1 cellular context compared by ENCODE assay signal in genomic region chr3:43178891-43179366, GRCh38.
TF ChIP-seq lines count a peak whose summit lies in the region.

No MANE protein-coding gene starts in this region.

TF ChIP-seq in HepG2, 621 proteins besides CTCF, POLR2A, EP300 and RAD21 (continued from another document and continues in another):
- TF ChIP-seq CCDC6 (CRISPR knock-in tag; IDR thresholded peaks at IDR 0.05) (no peak), GABPA (IDR thresholded peaks at IDR 0.05; ENCODE audit: low read depth, low read length) (no peak), GABPA (CRISPR knock-in tag; IDR thresholded peaks at IDR 0.05; ENCODE audit: low read depth) (peak; percentile 35; the same call in 1 of the 2 replicates), PITX1 (CRISPR knock-in tag; IDR thresholded peaks at IDR 0.05) (peak; percentile 64), ZNF260 (CRISPR knock-in tag; IDR thresholded peaks at IDR 0.05; ENCODE audit: borderline replicate concordance, low read depth) (no peak), ZSCAN31 (CRISPR knock-in tag; IDR thresholded peaks at IDR 0.05; ENCODE audit: low read depth) (no peak), MEF2D (CRISPR knock-in tag; IDR thresholded peaks at IDR 0.05) (peak; percentile 64; the same call in 1 of the 2 replicates), ATAD3A (CRISPR knock-in tag; IDR thresholded peaks at IDR 0.05) (no peak), TCF7L2 (IDR thresholded peaks at IDR 0.05; ENCODE audit: low read depth, low read length) (no peak), ZNF484 (CRISPR knock-in tag; IDR thresholded peaks at IDR 0.05; ENCODE audit: borderline replicate concordance, low read depth) (no peak), SOX5 (CRISPR knock-in tag; IDR thresholded peaks at IDR 0.05; ENCODE audit: borderline replicate concordance) (peak; percentile 83), TEAD3 (CRISPR knock-in tag; optimal IDR thresholded peaks at IDR 0.05; ENCODE audit: borderline replicate concordance) (peak; percentile 77), KMT2A (CRISPR knock-in tag; IDR thresholded peaks at IDR 0.05) (no peak), POGZ (CRISPR knock-in tag; IDR thresholded peaks at IDR 0.05) (peak; percentile 86), ZNF878 (CRISPR knock-in tag; IDR thresholded peaks at IDR 0.05) (peak; percentile 37; the same call in 1 of the 2 replicates), HMG20A (CRISPR knock-in tag; IDR thresholded peaks at IDR 0.05; ENCODE audit: borderline replicate concordance) (peak; percentile 95; the same call in 1 of the 2 replicates), SPEN (CRISPR knock-in tag; IDR thresholded peaks at IDR 0.05; ENCODE audit: low read depth) (peak; percentile 73; the same call in 1 of the 2 replicates), ZNF382 (CRISPR knock-in tag; IDR thresholded peaks at IDR 0.05; ENCODE audit: borderline replicate concordance) (no peak), ZBTB8A (CRISPR knock-in tag; IDR thresholded peaks at IDR 0.05; ENCODE audit: borderline replicate concordance, low read depth) (no peak), NFKB2 (CRISPR knock-in tag; IDR thresholded peaks at IDR 0.05; ENCODE audit: borderline replicate concordance) (no peak), BRF2 (CRISPR knock-in tag; IDR thresholded peaks at IDR 0.05) (no peak), ATF7-NPFF (CRISPR knock-in tag; IDR thresholded peaks at IDR 0.05; ENCODE audit: low read depth) (no peak), PAX8 (CRISPR knock-in tag; IDR thresholded peaks at IDR 0.05; ENCODE audit: borderline replicate concordance) (no peak), BRCA1 (CRISPR knock-in tag; IDR thresholded peaks at IDR 0.05) (no peak), ZNF558 (CRISPR knock-in tag; IDR thresholded peaks at IDR 0.05; ENCODE audit: borderline replicate concordance) (no peak), HIC2 (CRISPR knock-in tag; IDR thresholded peaks at IDR 0.05; ENCODE audit: low read depth) (peak; percentile 58; the same call in 1 of the 2 replicates), THAP8 (CRISPR knock-in tag; IDR thresholded peaks at IDR 0.05; ENCODE audit: borderline replicate concordance) (no peak), RARA (CRISPR knock-in tag; IDR thresholded peaks at IDR 0.05) (peak; percentile 99), NFYC (CRISPR knock-in tag; IDR thresholded peaks at IDR 0.05) (no peak), STAT5B (CRISPR knock-in tag; IDR thresholded peaks at IDR 0.05) (no peak), NR2F1 (CRISPR knock-in tag; IDR thresholded peaks at IDR 0.05) (peak; percentile 80 to 97; a peak in 3 of 4 replicates), ZNF33B (CRISPR knock-in tag; IDR thresholded peaks at IDR 0.05) (no peak), MXI1 (IDR thresholded peaks at IDR 0.05; ENCODE audit: borderline replicate concordance, low read depth, low read length) (peak; percentile 38; the same call in 1 of the 3 replicates), MBNL3 (CRISPR knock-in tag; conservative IDR thresholded peaks at IDR 0.05) (no peak), ZNF776 (CRISPR knock-in tag; IDR thresholded peaks at IDR 0.05) (no peak), NFKBIZ (CRISPR knock-in tag; IDR thresholded peaks at IDR 0.05) (0 out of 2 replicates have a peak, but pooled peaks have one; percentile 38), ZNF790 (CRISPR knock-in tag; IDR thresholded peaks at IDR 0.05; ENCODE audit: borderline replicate concordance) (no peak), RERE (CRISPR knock-in tag; IDR thresholded peaks at IDR 0.05; ENCODE audit: low read depth) (no peak), NFATC3 (CRISPR knock-in tag; IDR thresholded peaks at IDR 0.05) (no peak), JUNB (CRISPR knock-in tag; IDR thresholded peaks at IDR 0.05; ENCODE audit: borderline replicate concordance) (0 out of 2 replicates have a peak, but pooled peaks have one; percentile 63), BRD4 (CRISPR knock-in tag; IDR thresholded peaks at IDR 0.05) (no peak), RFX5 (IDR thresholded peaks at IDR 0.05; ENCODE audit: low read depth, low read length) (0 out of 2 replicates have a peak, but pooled peaks have one; percentile 36), ZNF652 (CRISPR knock-in tag; IDR thresholded peaks at IDR 0.05; ENCODE audit: borderline replicate concordance, low read depth) (no peak), ZNF282 (IDR thresholded peaks at IDR 0.05; ENCODE audit: partially characterized antibody) (no peak), ZNF703 (CRISPR knock-in tag; IDR thresholded peaks at IDR 0.05; ENCODE audit: borderline replicate concordance) (no peak), NFYB (CRISPR knock-in tag; IDR thresholded peaks at IDR 0.05) (no peak), ZNF687 (CRISPR knock-in tag; IDR thresholded peaks at IDR 0.05) (peak; percentile 42; the same call in 1 of the 2 replicates)
- TF ChIP-seq, protein P1, sequence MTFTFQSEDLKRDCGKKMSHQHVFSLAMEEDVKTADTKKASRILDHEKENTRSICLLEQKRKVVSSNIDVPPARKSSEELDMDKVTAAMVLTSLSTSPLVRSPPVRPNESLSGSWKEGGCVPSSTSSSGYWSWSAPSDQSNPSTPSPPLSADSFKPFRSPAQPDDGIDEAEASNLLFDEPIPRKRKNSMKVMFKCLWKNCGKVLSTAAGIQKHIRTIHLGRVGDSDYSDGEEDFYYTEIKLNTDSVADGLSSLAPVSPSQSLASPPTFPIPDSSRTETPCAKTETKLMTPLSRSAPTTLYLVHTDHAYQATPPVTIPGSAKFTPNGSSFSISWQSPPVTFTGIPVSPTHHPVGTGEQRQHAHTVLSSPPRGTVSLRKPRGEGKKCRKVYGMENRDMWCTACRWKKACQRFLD (CRISPR knock-in tag; IDR thresholded peaks at IDR 0.05; ENCODE audit: borderline replicate concordance), result no peak
- TF ChIP-seq, protein P2, sequence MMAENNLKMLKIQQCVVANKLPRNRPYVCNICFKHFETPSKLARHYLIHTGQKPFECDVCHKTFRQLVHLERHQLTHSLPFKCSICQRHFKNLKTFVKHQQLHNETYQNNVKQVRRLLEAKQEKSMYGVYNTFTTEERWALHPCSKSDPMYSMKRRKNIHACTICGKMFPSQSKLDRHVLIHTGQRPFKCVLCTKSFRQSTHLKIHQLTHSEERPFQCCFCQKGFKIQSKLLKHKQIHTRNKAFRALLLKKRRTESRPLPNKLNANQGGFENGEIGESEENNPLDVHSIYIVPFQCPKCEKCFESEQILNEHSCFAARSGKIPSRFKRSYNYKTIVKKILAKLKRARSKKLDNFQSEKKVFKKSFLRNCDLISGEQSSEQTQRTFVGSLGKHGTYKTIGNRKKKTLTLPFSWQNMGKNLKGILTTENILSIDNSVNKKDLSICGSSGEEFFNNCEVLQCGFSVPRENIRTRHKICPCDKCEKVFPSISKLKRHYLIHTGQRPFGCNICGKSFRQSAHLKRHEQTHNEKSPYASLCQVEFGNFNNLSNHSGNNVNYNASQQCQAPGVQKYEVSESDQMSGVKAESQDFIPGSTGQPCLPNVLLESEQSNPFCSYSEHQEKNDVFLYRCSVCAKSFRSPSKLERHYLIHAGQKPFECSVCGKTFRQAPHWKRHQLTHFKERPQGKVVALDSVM (CRISPR knock-in tag; IDR thresholded peaks at IDR 0.05), result no peak
- TF ChIP-seq, protein P3, sequence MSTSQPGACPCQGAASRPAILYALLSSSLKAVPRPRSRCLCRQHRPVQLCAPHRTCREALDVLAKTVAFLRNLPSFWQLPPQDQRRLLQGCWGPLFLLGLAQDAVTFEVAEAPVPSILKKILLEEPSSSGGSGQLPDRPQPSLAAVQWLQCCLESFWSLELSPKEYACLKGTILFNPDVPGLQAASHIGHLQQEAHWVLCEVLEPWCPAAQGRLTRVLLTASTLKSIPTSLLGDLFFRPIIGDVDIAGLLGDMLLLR (CRISPR knock-in tag; IDR thresholded peaks at IDR 0.05), result no peak
